In genomic region chr10:75145590-75145989, GRCh38 we compare ENCODE assay signal across 17 cellular contexts. TPM values are rescaled to one million over a fixed set of nuclear protein-coding genes. Genes with fewer than 3 reads are reported as not detected.
DNase-seq lines count a peak whose midpoint lies in the region; ATAC-seq and TF ChIP-seq lines count a peak whose summit lies in the region.
"Had no signal": no experiment of that assay in that cellular context is flagged by ENCODE, and none has a peak within 500 bp of the region (broad histone marks: within the 10 kb centered on the region; RNA-seq: fewer than 3 reads in every experiment).

No MANE protein-coding gene starts in this region.

- H3K9me3 Mint-ChIP-seq in CD8-positive, alpha-beta T cell = no peaks in the 10 kb centered on the region
- no peaks in the 10 kb centered on the region for H3K9me3 Mint-ChIP-seq in HFFc6
- no peaks in the 10 kb centered on the region for H3K9me3 Mint-ChIP-seq in activated T-helper 1 cell treated with anti-CD3 and anti-CD28 coated beads, Interleukin-12 subunit alpha, Interleukin-12 subunit beta, Interleukin-2, Interleukin-4 antibody, amounts not matched to agents 30 ng/mL and 10 ng/mL and 1 ng/mL, durations not matched to agents 14 hours and 24 hours and 36 hours
- H3K9me3 Mint-ChIP-seq in naive B cell = no peaks in the 10 kb centered on the region

- H3K4me1 Mint-ChIP-seq in CD8-positive, alpha-beta T cell (ENCODE audit: low read depth) = peaks cover 44% of the 10 kb centered on the region
- peaks cover 39% of the 10 kb centered on the region for H3K4me1 Mint-ChIP-seq in HFFc6 (ENCODE audit: low read depth)
- H3K4me1 Mint-ChIP-seq in activated T-helper 1 cell treated with anti-CD3 and anti-CD28 coated beads, Interleukin-12 subunit alpha, Interleukin-12 subunit beta, Interleukin-2, Interleukin-4 antibody, amounts not matched to agents 30 ng/mL and 10 ng/mL and 1 ng/mL, durations not matched to agents 14 hours and 24 hours and 36 hours (ENCODE audit: low read depth) = peaks cover 28% of the 10 kb centered on the region
- peaks cover 27 to 48% (median 37%) of the 10 kb centered on the region in 3 donors for H3K4me1 Mint-ChIP-seq in naive B cell

- H3K4me3 Mint-ChIP-seq in CD8-positive, alpha-beta T cell = no peak overlapping the region
- no peak overlapping the region for H3K4me3 Mint-ChIP-seq in HFFc6
- no peak overlapping the region for H3K4me3 Mint-ChIP-seq in activated T-helper 1 cell treated with anti-CD3 and anti-CD28 coated beads, Interleukin-12 subunit alpha, Interleukin-12 subunit beta, Interleukin-2, Interleukin-4 antibody, amounts not matched to agents 30 ng/mL and 10 ng/mL and 1 ng/mL, durations not matched to agents 14 hours and 24 hours and 36 hours
- peak overlapping the region in 2 of 8 donors; percentile 41 to 66 for H3K4me3 Mint-ChIP-seq in naive B cell

- no peaks in the 10 kb centered on the region for H3K27me3 Mint-ChIP-seq in CD8-positive, alpha-beta T cell (ENCODE audit: low read depth)
- H3K27me3 Mint-ChIP-seq in HFFc6 (ENCODE audit: insufficient read depth) = no peaks in the 10 kb centered on the region
- H3K27me3 Mint-ChIP-seq in activated T-helper 1 cell treated with anti-CD3 and anti-CD28 coated beads, Interleukin-12 subunit alpha, Interleukin-12 subunit beta, Interleukin-2, Interleukin-4 antibody, amounts not matched to agents 30 ng/mL and 10 ng/mL and 1 ng/mL, durations not matched to agents 14 hours and 24 hours and 36 hours (ENCODE audit: insufficient read depth) = no peaks in the 10 kb centered on the region
- H3K27me3 Mint-ChIP-seq in naive B cell = no peaks in the 10 kb centered on the region

- peaks cover 14% of the 10 kb centered on the region for H3K4me1 ChIP-seq in CD8-positive, alpha-beta T cell (ENCODE audit: insufficient read depth, low read length)
- peaks cover 3% of the 10 kb centered on the region; the same call in 1 of the 2 replicates for H3K4me1 ChIP-seq in BE2C
- H3K4me1 ChIP-seq: BLaER1 had no signal

- H3K27ac Mint-ChIP-seq in CD8-positive, alpha-beta T cell = peak overlapping the region; percentile 53
- H3K27ac Mint-ChIP-seq in HFFc6 = peak overlapping the region; percentile 86
- H3K27ac Mint-ChIP-seq in activated T-helper 1 cell treated with anti-CD3 and anti-CD28 coated beads, Interleukin-12 subunit alpha, Interleukin-12 subunit beta, Interleukin-2, Interleukin-4 antibody, amounts not matched to agents 30 ng/mL and 10 ng/mL and 1 ng/mL, durations not matched to agents 14 hours and 24 hours and 36 hours = peak overlapping the region; percentile 6
- H3K27ac Mint-ChIP-seq in naive B cell = peak overlapping the region in 4 of 6 donors; percentile 64 to 95 (median 88)

- peaks cover 4% of the 10 kb centered on the region for H3K36me3 Mint-ChIP-seq in CD8-positive, alpha-beta T cell
- H3K36me3 Mint-ChIP-seq in HFFc6 (ENCODE audit: low read depth) = peaks cover 3% of the 10 kb centered on the region; the same call in 1 of the 2 replicates
- peaks cover 4% of the 10 kb centered on the region for H3K36me3 Mint-ChIP-seq in activated T-helper 1 cell treated with anti-CD3 and anti-CD28 coated beads, Interleukin-12 subunit alpha, Interleukin-12 subunit beta, Interleukin-2, Interleukin-4 antibody, amounts not matched to agents 30 ng/mL and 10 ng/mL and 1 ng/mL, durations not matched to agents 14 hours and 24 hours and 36 hours (ENCODE audit: low read depth)
- H3K36me3 Mint-ChIP-seq in naive B cell = peaks cover 3 to 4% of the 10 kb centered on the region in 2 donors

- no peaks in the 10 kb centered on the region for H3K27me3 ChIP-seq in CD8-positive, alpha-beta T cell (ENCODE audit: insufficient read depth, low read length)
- no peaks in the 10 kb centered on the region for H3K27me3 ChIP-seq in BE2C
- H3K27me3 ChIP-seq: BLaER1, heart left ventricle had no signal

- H3K4me3 ChIP-seq in CD8-positive, alpha-beta T cell (ENCODE audit: low read depth, low read length) = no peak overlapping the region
- no peak overlapping the region for H3K4me3 ChIP-seq in BE2C (ENCODE audit: low read depth, low read length)
- H3K4me3 ChIP-seq: BLaER1, heart left ventricle had no signal

- POLR2A ChIA-PET in CD8-positive, alpha-beta T cell (lab: Charles Lee) = interaction anchor here (2.0 kb wide), 1 partner anchor 64 kb away, joined by 5 read pairs; no protein-coding TSS in a partner anchor

- DNase-seq in CD8-positive, alpha-beta T cell = no peak
- DNase-seq in HFFc6 (no peak), naive B cell (no peak), BE2C (no peak), GM19240 (ENCODE audit: insufficient read length, low spot score) (no peak), NCI-H226 (no peak)
- no peak for DNase-seq in activated T-helper 1 cell treated with anti-CD3 and anti-CD28 coated beads, Interleukin-12 subunit alpha, Interleukin-12 subunit beta, Interleukin-2, Interleukin-4 antibody, amounts not matched to agents 30 ng/mL and 10 ng/mL and 1 ng/mL, durations not matched to agents 14 hours and 24 hours and 36 hours (ENCODE audit: low spot score)
- DNase-seq: activated CD4-positive, alpha-beta T cell treated with anti-CD3 and anti-CD28 coated beads for 48 hours; activated T-cell treated with anti-CD3 and anti-CD28 coated beads, Interleukin-2, amount 50 U/mL, for 48 hours; effector memory CD4-positive, alpha-beta T cell; heart left ventricle; NCI-H1417 treated with DMSO at 0.1 percent for 48 hours; stimulated activated CD4-positive, alpha-beta T cell treated with anti-CD3 and anti-CD28 coated beads, Interleukin-2, amount 100 ng/mL, for 48 hours; substantia nigra had no signal

- H3K36me3 ChIP-seq in CD8-positive, alpha-beta T cell (ENCODE audit: insufficient read depth, low read length) = peaks cover 2% of the 10 kb centered on the region
- no peaks in the 10 kb centered on the region for H3K36me3 ChIP-seq in BE2C

- ATAC-seq in CD8-positive, alpha-beta T cell = peak; percentile 34
- ATAC-seq in naive B cell (ENCODE audit: low read depth in 2 of 2) = no peak
- ATAC-seq: heart left ventricle, Panc1, SK-N-SH treated with all-trans-retinoic acid at 6 μM for 48 hours had no signal

- CTCF ChIA-PET in CD8-positive, alpha-beta T cell (lab: Charles Lee) = no interaction called here

- no peak for TF ChIP-seq CTCF in CD8-positive, alpha-beta T cell (IDR thresholded peaks at IDR 0.05)
- TF ChIP-seq CTCF in HFFc6 (IDR thresholded peaks at IDR 0.05) (no peak), BE2C (IDR thresholded peaks at IDR 0.05; ENCODE audit: low read depth, low read length) (no peak)

- no peak overlapping the region for H3K27ac ChIP-seq in CD8-positive, alpha-beta T cell (ENCODE audit: low read depth, low read length)
- H3K27ac ChIP-seq: BLaER1 had no signal

- H3K9me3 ChIP-seq in CD8-positive, alpha-beta T cell (ENCODE audit: low read length) = no peaks in the 10 kb centered on the region
- no peaks in the 10 kb centered on the region for H3K9me3 ChIP-seq in BE2C
- H3K9me3 ChIP-seq: BLaER1, heart left ventricle had no signal

- intact Hi-C loops in CD8-positive, alpha-beta T cell (cut with DNase I, micrococcal nuclease) = no loop called here
- intact Hi-C loops in activated T-helper 1 cell treated with anti-CD3 and anti-CD28 coated beads, Interleukin-12 subunit alpha, Interleukin-12 subunit beta, Interleukin-2, Interleukin-4 antibody, amounts not matched to agents 30 ng/mL and 10 ng/mL and 1 ng/mL, durations not matched to agents 14 hours and 24 hours and 36 hours (cut with micrococcal nuclease) = no loop called here

RNA-seq across cellular contexts. Expression of gene SAMD8, which starts 34.1 kb away (rescaled TPM):
- 10 to 100 TPM; 41.2 to 41.4 TPM for total RNA-seq in CD8-positive, alpha-beta T cell
- 10 to 100 TPM; 26.5 to 31.5 (median 29.9) TPM for total RNA-seq in HFFc6 (2021; fragmentation: NEBNext Ultra II Directional; extraction: Animal tissue kit (Norgen Biotek cat#: 25700))
- 16.2 and 16.5 TPM in 2 replicates for total RNA-seq in activated T-helper 1 cell treated with anti-CD3 and anti-CD28 coated beads, Interleukin-12 subunit alpha, Interleukin-12 subunit beta, Interleukin-2, Interleukin-4 antibody, amounts not matched to agents 30 ng/mL and 10 ng/mL and 1 ng/mL, durations not matched to agents 14 hours and 24 hours and 36 hours
- polyA plus RNA-seq in naive B cell (ENCODE audit: low read depth in 6 of 6) = 10 to 100 TPM; 11.9 to 20.1 (median 15.6) TPM
- polyA plus RNA-seq in BE2C (2012; ENCODE audit: insufficient read depth, insufficient read length, low read depth) = 4.0 TPM

Comparison
In these comparisons a context has a peak if more than half of its experiments do, and no peak if none do; other contexts are left out.
1. H3K27ac Mint-ChIP-seq: peak in every context shown above with its lines; median percentile 88 in naive B cell; 86 in HFFc6; 53 in CD8-positive, alpha-beta T cell; 6 in activated T-helper 1 cell treated with anti-CD3 and anti-CD28 coated beads, Interleukin-12 subunit alpha, Interleukin-12 subunit beta, Interleukin-2, Interleukin-4 antibody, amounts not matched to agents 30 ng/mL and 10 ng/mL and 1 ng/mL, durations not matched to agents 14 hours and 24 hours and 36 hours.